Comparison of ENCODE assay signal across 8 cellular contexts in genomic region chr6:154157082-154157481, GRCh38.
DNase-seq lines count a peak whose midpoint lies in the region; ATAC-seq and TF ChIP-seq lines count a peak whose summit lies in the region.

No MANE protein-coding gene starts in this region.

- H3K36me3 ChIP-seq in endodermal cell (ENCODE audit: control insufficient read depth, insufficient read depth, low read length): no peaks in the 10 kb centered on the region

- 92 to 96% methylated on average over 1 to 4 of the region's 4 CpGs for WGBS in endodermal cell (ENCODE audit: insufficient coverage in 1 of 2, insufficient read length in 1 of 2), 2 experiments

- no peaks in the 10 kb centered on the region for H3K27me3 Mint-ChIP-seq in activated T-cell treated with anti-CD3 and anti-CD28 coated beads, Interleukin-2, amount 50 U/mL, for 24 hours
- no peaks in the 10 kb centered on the region for H3K27me3 Mint-ChIP-seq in stimulated activated naive CD8-positive, alpha-beta T cell treated with anti-CD3 and anti-CD28 coated beads, Interleukin-15, Interleukin-2, amounts not matched to agents 100 ng/mL and 50 ng/mL, for 24 hours
- H3K27me3 Mint-ChIP-seq in endodermal cell (ENCODE audit: insufficient read depth): no peaks in the 10 kb centered on the region

- H3K4me3 Mint-ChIP-seq in activated T-cell treated with anti-CD3 and anti-CD28 coated beads, Interleukin-2, amount 50 U/mL, for 24 hours: peak overlapping the region; percentile 71
- peak overlapping the region; percentile 72 for H3K4me3 Mint-ChIP-seq in stimulated activated naive CD8-positive, alpha-beta T cell treated with anti-CD3 and anti-CD28 coated beads, Interleukin-15, Interleukin-2, amounts not matched to agents 100 ng/mL and 50 ng/mL, for 24 hours
- H3K4me3 Mint-ChIP-seq in endodermal cell: no peak overlapping the region

- peaks cover 17% of the 10 kb centered on the region for H3K36me3 Mint-ChIP-seq in activated T-cell treated with anti-CD3 and anti-CD28 coated beads, Interleukin-2, amount 50 U/mL, for 24 hours (ENCODE audit: low read depth)
- H3K36me3 Mint-ChIP-seq in stimulated activated naive CD8-positive, alpha-beta T cell treated with anti-CD3 and anti-CD28 coated beads, Interleukin-15, Interleukin-2, amounts not matched to agents 100 ng/mL and 50 ng/mL, for 24 hours (ENCODE audit: low read depth): peaks cover 13% of the 10 kb centered on the region
- no peaks in the 10 kb centered on the region for H3K36me3 Mint-ChIP-seq in endodermal cell (ENCODE audit: low read depth)

- no peak for TF ChIP-seq CTCF in endodermal cell (conservative IDR thresholded peaks at IDR 0.05)

- ATAC-seq in HG03025 (IDR thresholded peaks at IDR 0.05; ENCODE audit: low FRiP score, unreplicated experiment): peak; percentile 70

- no peaks in the 10 kb centered on the region for H3K9me3 Mint-ChIP-seq in activated T-cell treated with anti-CD3 and anti-CD28 coated beads, Interleukin-2, amount 50 U/mL, for 24 hours
- no peaks in the 10 kb centered on the region for H3K9me3 Mint-ChIP-seq in stimulated activated naive CD8-positive, alpha-beta T cell treated with anti-CD3 and anti-CD28 coated beads, Interleukin-15, Interleukin-2, amounts not matched to agents 100 ng/mL and 50 ng/mL, for 24 hours
- peaks cover 9% of the 10 kb centered on the region for H3K9me3 Mint-ChIP-seq in endodermal cell

- H3K27ac ChIP-seq in endodermal cell (ENCODE audit: low read depth, low read length): no peak overlapping the region

- no peak overlapping the region for H3K4me3 ChIP-seq in endodermal cell (ENCODE audit: low read length)

- DNase-seq in activated T-cell treated with anti-CD3 and anti-CD28 coated beads, Interleukin-2, amount 50 U/mL, for 24 hours: no peak
- DNase-seq in activated T-cell treated with anti-CD3 and anti-CD28 coated beads, Interleukin-2, amount 50 U/mL, for 1 hour: no peak
- DNase-seq in activated naive CD4-positive, alpha-beta T cell treated with anti-CD3 and anti-CD28 coated beads, Interleukin-2, amount 50 U/mL, for 16 hours: peak; percentile 25
- DNase-seq in NCI-H526 (lab: John Stamatoyannopoulos, UW) (no peak), endodermal cell (no peak), NCI-H2107 (lab: John Stamatoyannopoulos, UW) (no peak)

- H3K27ac Mint-ChIP-seq in activated T-cell treated with anti-CD3 and anti-CD28 coated beads, Interleukin-2, amount 50 U/mL, for 24 hours: peak overlapping the region; percentile 88
- H3K27ac Mint-ChIP-seq in stimulated activated naive CD8-positive, alpha-beta T cell treated with anti-CD3 and anti-CD28 coated beads, Interleukin-15, Interleukin-2, amounts not matched to agents 100 ng/mL and 50 ng/mL, for 24 hours: peak overlapping the region; percentile 88
- no peak overlapping the region for H3K27ac Mint-ChIP-seq in endodermal cell

- no peaks in the 10 kb centered on the region for H3K4me1 ChIP-seq in endodermal cell (ENCODE audit: control insufficient read depth, insufficient read depth, low read length)

- H3K9ac ChIP-seq in endodermal cell (ENCODE audit: extremely low read depth, low read length, poor library complexity, severe bottlenecking): no peak overlapping the region

- peaks cover 10% of the 10 kb centered on the region for H3K9me3 ChIP-seq in endodermal cell (ENCODE audit: control insufficient read depth, low read length)

- H3K27me3 ChIP-seq in endodermal cell (ENCODE audit: control insufficient read depth, insufficient read depth, low read length, poor library complexity, severe bottlenecking): no peaks in the 10 kb centered on the region

- peaks cover 57% of the 10 kb centered on the region for H3K4me1 Mint-ChIP-seq in activated T-cell treated with anti-CD3 and anti-CD28 coated beads, Interleukin-2, amount 50 U/mL, for 24 hours (ENCODE audit: low read depth)
- H3K4me1 Mint-ChIP-seq in stimulated activated naive CD8-positive, alpha-beta T cell treated with anti-CD3 and anti-CD28 coated beads, Interleukin-15, Interleukin-2, amounts not matched to agents 100 ng/mL and 50 ng/mL, for 24 hours (ENCODE audit: low read depth): peaks cover 44% of the 10 kb centered on the region
- peaks cover 8% of the 10 kb centered on the region for H3K4me1 Mint-ChIP-seq in endodermal cell
